11 cellular contexts compared by ENCODE assay signal in the genomic region with DNA sequence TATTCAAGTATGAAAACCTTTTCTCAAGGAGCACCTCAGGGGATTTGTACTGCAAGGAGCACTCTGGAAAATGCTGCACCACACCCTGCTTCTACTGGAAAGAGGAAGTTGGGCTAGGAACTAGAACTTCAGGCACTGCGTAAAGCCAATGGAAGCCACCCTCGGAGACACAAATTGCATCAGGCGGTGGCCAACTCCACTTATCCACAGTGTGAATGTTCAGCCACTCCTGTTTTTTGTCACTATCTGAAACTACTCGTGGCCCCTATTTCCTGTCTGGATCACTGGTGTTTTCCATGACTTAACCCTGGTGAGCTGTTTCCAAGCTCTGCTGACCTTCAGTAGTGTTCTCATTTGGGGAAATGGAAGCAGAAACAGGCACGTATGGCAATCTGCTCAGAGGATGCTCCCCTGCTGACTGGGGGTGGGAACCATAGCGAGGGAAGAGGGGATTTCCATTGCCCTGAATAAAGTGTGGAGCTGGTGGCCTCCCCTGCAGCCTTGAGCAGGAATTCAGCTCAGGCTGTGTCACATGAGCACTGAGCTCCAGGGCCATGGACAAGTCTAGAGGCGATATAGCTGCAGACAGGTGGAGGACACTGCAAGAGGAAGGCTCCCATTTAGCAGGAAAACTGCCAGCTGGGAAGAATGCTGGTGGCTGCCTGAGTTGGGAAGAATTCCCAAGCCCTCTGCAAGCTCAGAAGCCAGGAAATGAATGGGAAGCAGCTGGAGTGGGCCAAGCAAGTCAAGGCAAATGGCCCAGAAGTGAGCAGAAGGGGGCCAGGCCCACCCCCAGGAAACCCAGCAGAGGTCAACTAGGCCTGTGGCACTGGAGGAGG. TPM values are rescaled to one million over a fixed set of nuclear protein-coding genes. Genes with fewer than 3 reads are reported as not detected.
DNase-seq lines count a peak whose midpoint lies in the region; ATAC-seq and TF ChIP-seq lines count a peak whose summit lies in the region.
"Had no signal": no experiment of that assay in that cellular context is flagged by ENCODE, and none has a peak within 500 bp of the region (broad histone marks: within the 10 kb centered on the region; RNA-seq: fewer than 3 reads in every experiment).

No MANE protein-coding gene starts in this region.

- H3K27ac Mint-ChIP-seq in CD14-positive monocyte, result peak overlapping the region; percentile 47 to 94 (median 76)

- H3K4me1 Mint-ChIP-seq in CD14-positive monocyte, result peaks cover 19% of the 10 kb centered on the region

- H3K4me3 ChIP-seq in choroid plexus epithelial cell (ENCODE audit: low read depth, low read length), result no peak overlapping the region
- H3K4me3 ChIP-seq: BLaER1 treated with 17β-estradiol and CSF1 and Interleukin-3, amounts not matched to agents 10 nM and 100 nM had no signal

- peak; percentile 55 for DNase-seq in CD14-positive monocyte (ENCODE audit: low spot score)
- peak; percentile 96 for DNase-seq in MV-4-11 (lab: John Stamatoyannopoulos, UW)
- peak; percentile 62 for DNase-seq in choroid plexus epithelial cell (ENCODE audit: low read depth)
- DNase-seq in lung microvascular endothelial cell (ENCODE audit: low read depth in 2 of 2), result peak; percentile 67 to 86
- no peak for DNase-seq in medulla oblongata (ENCODE audit: extremely low spot score)
- no peak for DNase-seq in HEK293T (ENCODE audit: extremely low spot score)
- DNase-seq: naive thymus-derived CD8-positive, alpha-beta T cell; NCI-H1048 had no signal

- H3K4me3 Mint-ChIP-seq in CD14-positive monocyte, result peak overlapping the region; percentile 31 to 65
- H3K4me3 Mint-ChIP-seq: naive thymus-derived CD8-positive, alpha-beta T cell had no signal

- intact Hi-C loops in CD14-positive monocyte (cut with micrococcal nuclease), result no loop called here

- ATAC-seq in HG02571 (IDR thresholded peaks at IDR 0.05; ENCODE audit: unreplicated experiment) (no peak), HG03159 (IDR thresholded peaks at IDR 0.05; ENCODE audit: unreplicated experiment) (no peak)
- ATAC-seq: naive thymus-derived CD8-positive, alpha-beta T cell had no signal

- peaks cover 0 to 5% (median 0%) of the 10 kb centered on the region in 7 donors for H3K9me3 Mint-ChIP-seq in CD14-positive monocyte
- H3K9me3 Mint-ChIP-seq: naive thymus-derived CD8-positive, alpha-beta T cell had no signal

- POLR2A ChIA-PET in HEK293T (lab: Yijun Ruan, JAX), result interaction anchor here (1.0 kb wide), 1 partner anchor 50 kb away, joined by 3 read pairs; no protein-coding TSS in a partner anchor

- TF ChIP-seq CTCF in CD14-positive monocyte (IDR thresholded peaks at IDR 0.05) (no peak), choroid plexus epithelial cell (conservative IDR thresholded peaks at IDR 0.05; ENCODE audit: low read depth, low read length) (no peak)

- CTCF ChIA-PET in HEK293T (lab: Yijun Ruan, JAX), result no interaction called here

- no peaks in the 10 kb centered on the region for H3K36me3 Mint-ChIP-seq in CD14-positive monocyte
- H3K36me3 Mint-ChIP-seq: naive thymus-derived CD8-positive, alpha-beta T cell had no signal

- H3K27me3 Mint-ChIP-seq in CD14-positive monocyte (ENCODE audit: low read depth in 3 of 3), result peaks cover 0 to 3% (median 1%) of the 10 kb centered on the region in 3 donors
- H3K27me3 Mint-ChIP-seq: naive thymus-derived CD8-positive, alpha-beta T cell had no signal

TF ChIP-seq in HEK293T, 16 proteins besides CTCF, POLR2A, EP300 and RAD21:
- TF ChIP-seq, protein P1, sequence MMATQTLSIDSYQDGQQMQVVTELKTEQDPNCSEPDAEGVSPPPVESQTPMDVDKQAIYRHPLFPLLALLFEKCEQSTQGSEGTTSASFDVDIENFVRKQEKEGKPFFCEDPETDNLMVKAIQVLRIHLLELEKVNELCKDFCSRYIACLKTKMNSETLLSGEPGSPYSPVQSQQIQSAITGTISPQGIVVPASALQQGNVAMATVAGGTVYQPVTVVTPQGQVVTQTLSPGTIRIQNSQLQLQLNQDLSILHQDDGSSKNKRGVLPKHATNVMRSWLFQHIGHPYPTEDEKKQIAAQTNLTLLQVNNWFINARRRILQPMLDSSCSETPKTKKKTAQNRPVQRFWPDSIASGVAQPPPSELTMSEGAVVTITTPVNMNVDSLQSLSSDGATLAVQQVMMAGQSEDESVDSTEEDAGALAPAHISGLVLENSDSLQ (IDR thresholded peaks at IDR 0.05), result no peak
- TF ChIP-seq SUZ12 (IDR thresholded peaks at IDR 0.05) (no peak), FOXM1 (IDR thresholded peaks at IDR 0.05; ENCODE audit: borderline replicate concordance) (no peak), TARDBP (IDR thresholded peaks at IDR 0.05) (no peak), FOXK2 (IDR thresholded peaks at IDR 0.05) (no peak), NFRKB (IDR thresholded peaks at IDR 0.05) (no peak), BHLHE40 (IDR thresholded peaks at IDR 0.05; ENCODE audit: borderline replicate concordance) (no peak), ARNT (IDR thresholded peaks at IDR 0.05) (no peak), HDGF (IDR thresholded peaks at IDR 0.05; ENCODE audit: borderline replicate concordance) (no peak), SP1 (IDR thresholded peaks at IDR 0.05) (no peak), FOXA1 (IDR thresholded peaks at IDR 0.05) (no peak), CTBP1 (IDR thresholded peaks at IDR 0.05; ENCODE audit: borderline replicate concordance) (no peak), ELF4 (IDR thresholded peaks at IDR 0.05) (no peak), L3MBTL2 (conservative IDR thresholded peaks at IDR 0.05) (no peak), ZNF384 (IDR thresholded peaks at IDR 0.05) (no peak), LEF1 (IDR thresholded peaks at IDR 0.05; ENCODE audit: borderline replicate concordance) (no peak)

RNA-seq across cellular contexts. Expression of a gene that starts 50.5 kb away (rescaled TPM):
- polyA plus RNA-seq in CD14-positive monocyte, result 100 to 1,000 TPM; 461 to 543 TPM
- total RNA-seq in lung microvascular endothelial cell, result 92.2 and 134 TPM in 2 replicates

Comparison
In these comparisons a context has a peak if more than half of its experiments do, and no peak if none do; other contexts are left out.
1. DNase-seq: peak in CD14-positive monocyte (single experiment), MV-4-11 (single experiment), choroid plexus epithelial cell (single experiment) and lung microvascular endothelial cell (2 of 2); none in medulla oblongata (single experiment) and HEK293T (single experiment).